8 cellular contexts compared by ENCODE assay signal in genomic region chr3:69306239-69307185, GRCh38.
DNase-seq lines count a peak whose midpoint lies in the region; ATAC-seq and TF ChIP-seq lines count a peak whose summit lies in the region.

No MANE protein-coding gene starts in this region.

- POLR2A ChIA-PET in activated CD4-positive, alpha-beta T cell treated with anti-CD3 and anti-CD28 coated beads for 36 hours (lab: Charles Lee), result interaction anchor here (0.6 to 1.1 kb wide), 4 partner anchors 142 to 215 kb away, joined by 3 to 5 read pairs (median 3); no protein-coding TSS in a partner anchor

- intact Hi-C loops in activated CD4-positive, alpha-beta T cell treated with anti-CD3 and anti-CD28 coated beads for 36 hours (cut with DNase I, micrococcal nuclease), result loop anchor here (1.0 to 5.0 kb wide), 8 partner anchors 24 to 366 kb away; partner anchors contain the start of gene EOGT (in 1 of the 2)

- H3K27ac Mint-ChIP-seq in activated CD4-positive, alpha-beta T cell treated with anti-CD3 and anti-CD28 coated beads for 36 hours, result no peak overlapping the region

- peaks cover 21% of the 10 kb centered on the region for H3K4me1 Mint-ChIP-seq in activated CD4-positive, alpha-beta T cell treated with anti-CD3 and anti-CD28 coated beads for 36 hours

- no peaks in the 10 kb centered on the region for H3K36me3 Mint-ChIP-seq in activated CD4-positive, alpha-beta T cell treated with anti-CD3 and anti-CD28 coated beads for 36 hours (ENCODE audit: low read depth)

- no peak overlapping the region for H3K4me3 Mint-ChIP-seq in activated CD4-positive, alpha-beta T cell treated with anti-CD3 and anti-CD28 coated beads for 36 hours

- peak; percentile 97 for ATAC-seq in GM18508 (IDR thresholded peaks at IDR 0.05; ENCODE audit: insufficient read depth, unreplicated experiment)
- ATAC-seq in HG02973 (IDR thresholded peaks at IDR 0.05; ENCODE audit: unreplicated experiment), result peak; percentile 92
- peak; percentile 89 for ATAC-seq in activated CD4-positive, alpha-beta T cell treated with anti-CD3 and anti-CD28 coated beads for 36 hours
- ATAC-seq in left lobe of liver, result peak; percentile 100

- DNase-seq in ACHN (peak; percentile 71), NCI-H2196 treated with DMSO at 0.1 percent for 48 hours (lab: John Stamatoyannopoulos, UW; ENCODE audit: unreplicated experiment) (peak; percentile 2), choroid plexus epithelial cell (ENCODE audit: low read depth) (peak; percentile 97), left lobe of liver (ENCODE audit: low spot score) (peak; percentile 78)
- peak; percentile 83 for DNase-seq in activated CD4-positive, alpha-beta T cell treated with anti-CD3 and anti-CD28 coated beads for 36 hours
- peak; percentile 77 for DNase-seq in stimulated activated CD4-positive, alpha-beta T cell treated with anti-CD3 and anti-CD28 coated beads, Interleukin-4, amount 100 ng/mL, for 24 hours

- peak; percentile 98 for TF ChIP-seq CTCF in choroid plexus epithelial cell (conservative IDR thresholded peaks at IDR 0.05; ENCODE audit: low read depth, low read length)

- H3K9me3 Mint-ChIP-seq in activated CD4-positive, alpha-beta T cell treated with anti-CD3 and anti-CD28 coated beads for 36 hours (ENCODE audit: low read depth), result no peaks in the 10 kb centered on the region

- in situ Hi-C loops in ACHN (cut with HindIII; ENCODE audit: low pct_ligation_motif_present, low pct_unique_long_range_greater_than_20kb, low sequenced_read_pairs), result no loop called here

- H3K27me3 Mint-ChIP-seq in activated CD4-positive, alpha-beta T cell treated with anti-CD3 and anti-CD28 coated beads for 36 hours, result no peaks in the 10 kb centered on the region

- no peak overlapping the region for H3K4me3 ChIP-seq in choroid plexus epithelial cell (ENCODE audit: low read depth, low read length)

- CTCF ChIA-PET in activated CD4-positive, alpha-beta T cell treated with anti-CD3 and anti-CD28 coated beads for 36 hours (lab: Charles Lee), result interaction anchor here (0.6 to 10.6 kb wide), 51 partner anchors 8 to 331 kb away, joined by 3 to 309 read pairs (median 5); no protein-coding TSS in a partner anchor

Comparison
In these comparisons a context has a peak if more than half of its experiments do, and no peak if none do; other contexts are left out.
1. DNase-seq: peak in every context shown above with its lines; median percentile 97 in choroid plexus epithelial cell; 83 in activated CD4-positive, alpha-beta T cell treated with anti-CD3 and anti-CD28 coated beads for 36 hours; 78 in left lobe of liver; 77 in stimulated activated CD4-positive, alpha-beta T cell treated with anti-CD3 and anti-CD28 coated beads, Interleukin-4, amount 100 ng/mL, for 24 hours; 71 in ACHN; 2 in NCI-H2196 treated with DMSO at 0.1 percent for 48 hours.